2 cellular contexts compared by ENCODE assay signal in genomic region chr19:10112895-10113591, GRCh38.
TF ChIP-seq lines count a peak whose summit lies in the region.

No MANE protein-coding gene starts in this region.

TF ChIP-seq in GM12891, 5 proteins besides CTCF, POLR2A, EP300 and RAD21 (continued from another document):
- no peak for TF ChIP-seq TAF1 (IDR thresholded peaks at IDR 0.05; ENCODE audit: low read depth, low read length)
- no peak; the same call in 1 of the 2 replicates for TF ChIP-seq POLR2AphosphoS5 (IDR thresholded peaks at IDR 0.05; ENCODE audit: low read depth, low read length)
- no peak for TF ChIP-seq PAX5 (IDR thresholded peaks at IDR 0.05; ENCODE audit: insufficient read depth, low read length, severe bottlenecking)
TF ChIP-seq in GM12891: peak in this region for 1.

TF ChIP-seq in endothelial cell of umbilical vein, 7 proteins besides CTCF, POLR2A, EP300 and RAD21 (continued from another document):
- TF ChIP-seq MAX (IDR thresholded peaks at IDR 0.05; ENCODE audit: insufficient read depth, insufficient read length) (no peak), POLR2AphosphoS5 (IDR thresholded peaks at IDR 0.05; ENCODE audit: insufficient read depth, low read depth, low read length) (peak; percentile 68)
